ENCODE assay signal across 24 cellular contexts in the genomic region with DNA sequence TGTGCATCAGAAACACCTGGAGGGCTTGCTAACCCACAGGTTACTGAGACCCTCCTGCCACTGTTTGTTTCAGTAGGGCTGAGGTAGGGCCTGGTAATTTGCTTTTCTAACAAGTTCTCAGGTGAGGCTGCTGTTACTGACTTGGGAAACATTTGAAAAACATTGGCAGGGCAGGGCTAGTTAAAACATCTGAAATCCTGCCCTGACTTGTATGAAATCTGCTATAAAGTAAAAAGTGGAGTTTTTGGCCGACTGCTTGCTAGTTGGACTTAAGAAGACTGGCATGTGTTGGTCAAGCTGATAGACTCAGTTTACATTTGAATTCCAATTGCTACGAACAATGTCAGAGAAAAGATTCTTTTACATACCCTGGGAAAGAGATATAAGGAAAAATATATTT.
DNase-seq lines count a peak whose midpoint lies in the region; ATAC-seq and TF ChIP-seq lines count a peak whose summit lies in the region.
"Had no signal": no experiment of that assay in that cellular context is flagged by ENCODE, and none has a peak within 500 bp of the region (broad histone marks: within the 10 kb centered on the region; RNA-seq: fewer than 3 reads in every experiment).

No MANE protein-coding gene starts in this region.

- no peak overlapping the region for H3K4me3 Mint-ChIP-seq in neural crest cell
- H3K4me3 Mint-ChIP-seq: CD4-positive, CD25-positive, alpha-beta regulatory T cell had no signal

- H3K9me3 Mint-ChIP-seq in neural crest cell: peaks cover 3% of the 10 kb centered on the region

- DNase-seq in RWPE2 (ENCODE audit: low spot score) (no peak), epithelial cell of esophagus (ENCODE audit: low read depth) (peak; percentile 90), neural crest cell (ENCODE audit: low read depth, low spot score) (no peak), left ventricle myocardium superior (no peak), right lobe of liver (no peak), NCI-H1436 treated with DMSO at 0.1 percent for 48 hours (lab: John Stamatoyannopoulos, UW) (no peak)
- no peak for DNase-seq in effector CD8-positive, alpha-beta T cell (lab: John Stamatoyannopoulos, UW)
- DNase-seq: CD4-positive, CD25-positive, alpha-beta regulatory T cell; DMS153; DND-41; H7; Kasumi-1; MV-4-11; NCI-H1105; NCI-H2029; NCI-H446 treated with DMSO at 0.1 percent for 48 hours; NCI-H526; NCI-H82; NK-92 treated with Interleukin-12 subunit alpha and Interleukin-12 subunit beta, amount 100 ng/mL, for 24 hours; PC-9; RPMI8226; SHP77 treated with DMSO at 0.1 percent for 48 hours had no signal

- TF ChIP-seq CTCF in RWPE2 (IDR thresholded peaks at IDR 0.05; ENCODE audit: poor library complexity, severe bottlenecking) (no peak), epithelial cell of esophagus (IDR thresholded peaks at IDR 0.05; ENCODE audit: insufficient read depth, low read depth, low read length, missing control alignments) (no peak), neural crest cell (conservative IDR thresholded peaks at IDR 0.05) (no peak), right lobe of liver (IDR thresholded peaks at IDR 0.05) (no peak)

- 76% methylated on average over 2 of the region's 2 CpGs for whole genome bisulfite sequencing in right lobe of liver (ENCODE audit: insufficient coverage, low coverage, low lambda C conversion rate, missing lambda C conversion rate)

- no peak for TF ChIP-seq POLR2A in right lobe of liver (IDR thresholded peaks at IDR 0.05)

- intact Hi-C loops in left ventricle myocardium superior (cut with micrococcal nuclease) (no loop called here), right lobe of liver (cut with DNase I) (no loop called here)

- H3K27ac ChIP-seq in RWPE2 (ENCODE audit: poor library complexity, severe bottlenecking): peak overlapping the region; percentile 55
- H3K27ac ChIP-seq in right lobe of liver: no peak overlapping the region
- H3K27ac ChIP-seq: BLaER1, PC-9 had no signal

- peak; percentile 77 for ATAC-seq in RWPE2 (ENCODE audit: low read depth)
- no peak for ATAC-seq in left ventricle myocardium superior
- no peak for ATAC-seq in right lobe of liver

- H3K27me3 Mint-ChIP-seq in neural crest cell (ENCODE audit: low read depth): no peaks in the 10 kb centered on the region

- H3K4me1 ChIP-seq in RWPE2 (ENCODE audit: insufficient read depth, poor library complexity, severe bottlenecking) (peaks cover 39% of the 10 kb centered on the region), right lobe of liver (no peaks in the 10 kb centered on the region)

- H3K27me3 ChIP-seq in RWPE2 (ENCODE audit: insufficient read depth, poor library complexity, severe bottlenecking) (no peaks in the 10 kb centered on the region), right lobe of liver (no peaks in the 10 kb centered on the region)
- H3K27me3 ChIP-seq: BLaER1 had no signal

- H3K36me3 ChIP-seq in RWPE2 (ENCODE audit: low read depth) (no peaks in the 10 kb centered on the region), right lobe of liver (no peaks in the 10 kb centered on the region)
- H3K36me3 ChIP-seq: BLaER1 had no signal

- peaks cover 43% of the 10 kb centered on the region for H3K4me1 Mint-ChIP-seq in neural crest cell

- H3K9me3 ChIP-seq in RWPE2 (ENCODE audit: severe bottlenecking): no peaks in the 10 kb centered on the region
- H3K9me3 ChIP-seq in right lobe of liver: no peaks in the 10 kb centered on the region
- H3K9me3 ChIP-seq: BLaER1 had no signal

- H3K4me3 ChIP-seq in RWPE2 (ENCODE audit: severe bottlenecking) (no peak overlapping the region), epithelial cell of esophagus (ENCODE audit: low read length) (no peak overlapping the region), right lobe of liver (no peak overlapping the region)
- H3K4me3 ChIP-seq: BLaER1, K562, PC-9 had no signal

- H3K36me3 Mint-ChIP-seq in neural crest cell (ENCODE audit: low read depth): no peaks in the 10 kb centered on the region
- H3K36me3 Mint-ChIP-seq: CD4-positive, CD25-positive, alpha-beta regulatory T cell had no signal

- H3K27ac Mint-ChIP-seq in neural crest cell (ENCODE audit: unreplicated experiment): peak overlapping the region; percentile 95
